In the genomic region with DNA sequence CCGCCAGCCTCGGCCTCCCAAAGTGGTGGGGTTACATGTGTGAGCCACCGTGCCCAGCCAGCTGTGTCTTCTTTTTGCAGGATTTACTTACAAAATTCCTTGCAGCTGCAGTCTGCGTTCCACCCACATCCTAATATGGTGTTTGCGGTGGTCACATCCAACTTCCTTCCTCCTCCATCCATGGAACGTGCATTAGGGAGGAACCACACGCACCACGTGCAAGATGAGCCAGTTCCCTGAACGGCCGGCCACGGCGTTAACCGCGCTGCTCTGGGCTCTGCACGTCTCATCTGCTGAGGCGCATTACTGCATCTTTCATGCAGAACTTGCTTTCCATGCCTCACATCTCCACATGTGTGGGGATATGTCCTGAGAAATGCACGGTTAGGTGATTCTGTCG, we compare ENCODE assay signal across 1 cellular context.
TF ChIP-seq lines count a peak whose summit lies in the region.

No MANE protein-coding gene starts in this region.

TF ChIP-seq in GM12891, 5 proteins besides CTCF, POLR2A, EP300 and RAD21:
- TF ChIP-seq POU2F2 (IDR thresholded peaks at IDR 0.05; ENCODE audit: low read depth, low read length) (no peak), POLR2AphosphoS5 (IDR thresholded peaks at IDR 0.05; ENCODE audit: low read depth, low read length) (no peak), TAF1 (IDR thresholded peaks at IDR 0.05; ENCODE audit: low read depth, low read length) (no peak), PAX5 (IDR thresholded peaks at IDR 0.05; ENCODE audit: insufficient read depth, low read length, severe bottlenecking) (no peak), SPI1 (IDR thresholded peaks at IDR 0.05; ENCODE audit: low read depth, low read length) (no peak)
